8 cellular contexts compared by ENCODE assay signal in the genomic region with DNA sequence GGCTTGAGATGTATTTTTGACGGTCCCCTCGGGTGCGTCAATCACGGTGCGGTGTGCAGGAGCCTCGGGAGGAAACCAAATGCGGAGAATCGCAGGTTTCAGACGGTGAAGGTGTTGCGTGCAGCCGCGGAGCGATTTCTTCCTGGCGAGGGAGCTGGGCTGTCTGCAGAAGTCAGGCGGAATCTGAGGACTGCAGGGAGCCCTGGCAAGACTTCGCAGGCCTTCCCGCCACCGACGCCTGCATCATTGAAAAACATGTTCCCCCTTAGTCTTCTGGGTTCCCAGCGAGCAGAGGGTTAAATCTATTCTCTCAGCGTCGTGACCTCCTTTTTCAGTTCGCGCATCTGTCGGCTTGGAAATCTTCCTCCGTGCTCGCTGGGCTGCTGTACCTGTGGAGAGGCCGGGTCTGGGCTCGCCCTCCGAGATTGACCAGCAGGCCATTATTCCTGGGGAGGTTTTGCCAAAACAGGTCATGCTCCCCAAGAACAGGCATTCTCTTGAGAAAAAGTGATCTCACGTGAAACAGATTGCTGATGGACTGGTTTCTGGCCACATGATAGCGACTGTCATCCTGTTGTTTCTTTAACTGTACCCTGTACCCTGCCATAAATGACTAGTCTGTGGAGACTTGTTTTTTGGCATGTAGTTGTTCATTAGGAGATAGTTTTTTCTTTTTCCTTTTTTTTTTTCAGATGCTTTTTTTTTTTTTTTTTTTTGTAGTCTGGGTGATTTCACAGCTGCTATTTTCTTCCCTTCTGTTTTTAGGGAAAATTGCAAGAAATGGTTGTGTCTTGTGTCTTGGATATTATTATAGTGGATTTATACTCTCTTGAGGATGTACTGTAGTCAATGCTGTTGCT. TPM values are rescaled to one million over a fixed set of nuclear protein-coding genes. Genes with fewer than 3 reads are reported as not detected.
DNase-seq lines count a peak whose midpoint lies in the region; ATAC-seq, FAIRE-seq and TF ChIP-seq lines count a peak whose summit lies in the region.

No MANE protein-coding gene starts in this region.

- no peak overlapping the region for H2AFZ ChIP-seq in SU-DHL-6 (ENCODE audit: low read depth, low read length, severe bottlenecking)
- peak overlapping the region; percentile 75 for H2AFZ ChIP-seq in astrocyte (ENCODE audit: low read depth, low read length)

- H3K4me1 ChIP-seq in astrocyte (ENCODE audit: insufficient read depth, low read length): peaks cover 7% of the 10 kb centered on the region

- H3K27ac Mint-ChIP-seq in astrocyte (ENCODE audit: unreplicated experiment): no peak overlapping the region

- DNase-seq in NCI-H1417 (lab: John Stamatoyannopoulos, UW) (peak; percentile 60 to 91 (median 87)), NCI-H1417 treated with DMSO at 0.1 percent for 48 hours (lab: John Stamatoyannopoulos, UW) (no peak), HT1080 (ENCODE audit: low read depth) (peak; percentile 46), astrocyte (ENCODE audit: low read depth) (peak; percentile 34), iPS-NIHi11 (ENCODE audit: low spot score) (peak; percentile 32)
- peak; percentile 66 for DNase-seq in stimulated activated CD4-positive, alpha-beta T cell treated with anti-CD3 and anti-CD28 coated beads, Interleukin-15, amount 100 ng/mL, for 24 hours

- H4K20me1 ChIP-seq in SU-DHL-6 (ENCODE audit: low read depth, low read length) (peaks cover 5% of the 10 kb centered on the region), astrocyte (ENCODE audit: insufficient read depth, low read length) (peaks cover 8% of the 10 kb centered on the region)

- H3K9me3 ChIP-seq in SU-DHL-6 (ENCODE audit: insufficient read depth, low read length) (no peaks in the 10 kb centered on the region), astrocyte (ENCODE audit: insufficient read depth, low read depth, low read length) (no peaks in the 10 kb centered on the region)

- H3K36me3 ChIP-seq in SU-DHL-6 (ENCODE audit: low read length): no peaks in the 10 kb centered on the region
- H3K36me3 ChIP-seq in astrocyte (ENCODE audit: insufficient read depth, low read length): no peaks in the 10 kb centered on the region

- H3K27ac ChIP-seq in SU-DHL-6 (ENCODE audit: low read depth, low read length) (peak overlapping the region; percentile 47), astrocyte (ENCODE audit: low read depth, low read length) (no peak overlapping the region)

- H3K9ac ChIP-seq in SU-DHL-6 (ENCODE audit: low read length) (peak overlapping the region; percentile 71), astrocyte (ENCODE audit: low read length) (peak overlapping the region; percentile 60)

- peak overlapping the region; percentile 49 for H3K4me3 ChIP-seq in SU-DHL-6 (ENCODE audit: insufficient read depth, low read length, poor library complexity, severe bottlenecking)
- peak overlapping the region; percentile 66 for H3K4me3 ChIP-seq in astrocyte (ENCODE audit: insufficient read depth, low read depth, low read length)

- peaks cover 2% of the 10 kb centered on the region for H3K36me3 Mint-ChIP-seq in astrocyte (ENCODE audit: low read depth, unreplicated experiment)

- H3K9me3 Mint-ChIP-seq in astrocyte (ENCODE audit: unreplicated experiment): no peaks in the 10 kb centered on the region

- TF ChIP-seq CTCF in SU-DHL-6 (IDR thresholded peaks at IDR 0.05; ENCODE audit: insufficient read depth, low read length, poor library complexity, severe bottlenecking): no peak
- TF ChIP-seq CTCF in astrocyte (IDR thresholded peaks at IDR 0.05; ENCODE audit: insufficient read depth, low read depth, low read length): no peak

- peaks cover 14% of the 10 kb centered on the region for H3F3A ChIP-seq in SU-DHL-6 (ENCODE audit: insufficient read depth)

- no peaks in the 10 kb centered on the region for H3K9me2 ChIP-seq in SU-DHL-6 (replicated peaks; ENCODE audit: insufficient read depth, low read length)

- no peaks in the 10 kb centered on the region for H3K4me1 Mint-ChIP-seq in astrocyte (ENCODE audit: low read depth, unreplicated experiment)

- no peak for ATAC-seq in GM21528 (IDR thresholded peaks at IDR 0.05; ENCODE audit: low FRiP score, unreplicated experiment)

- peaks cover 63% of the 10 kb centered on the region for H3K79me2 ChIP-seq in SU-DHL-6 (ENCODE audit: insufficient read depth, low read length)
- H3K79me2 ChIP-seq in astrocyte (ENCODE audit: insufficient read depth, low read length): no peaks in the 10 kb centered on the region

- H3K27me3 Mint-ChIP-seq in astrocyte (ENCODE audit: low read depth, unreplicated experiment): no peaks in the 10 kb centered on the region

- H3K27me3 ChIP-seq in SU-DHL-6 (ENCODE audit: low read length) (no peaks in the 10 kb centered on the region), astrocyte (ENCODE audit: insufficient read depth, low read length) (no peaks in the 10 kb centered on the region)

- FAIRE-seq in astrocyte (lab: Jason Lieb, UNC): no peak

- H3K4me2 ChIP-seq in SU-DHL-6 (ENCODE audit: low read depth, low read length, poor library complexity, severe bottlenecking) (peak overlapping the region; percentile 66), astrocyte (ENCODE audit: low read length) (peak overlapping the region; percentile 95)

- H3K4me3 Mint-ChIP-seq in astrocyte (ENCODE audit: unreplicated experiment): peak overlapping the region; percentile 96

RNA-seq across cellular contexts. Expression of a gene that starts 0.9 kb away (rescaled TPM):
- 12.9 and 14.5 TPM in 2 replicates for total RNA-seq in HT1080 (2014; rRNA removed; shearing (Covaris generic))
- 5.4 and 6.5 TPM in 2 replicates for polyA plus RNA-seq in HT1080 (2015; cell fraction: cytosol; rRNA removed)
- polyA plus RNA-seq in HT1080 (2015; cell fraction: nucleus; rRNA removed): 11.0 and 11.4 TPM in 2 replicates
- 13.9 and 14.2 TPM in 2 replicates for total RNA-seq in astrocyte
